ENCODE assay signal across 8 cellular contexts in genomic region chr5:80408976-80409926, GRCh38. TPM values are rescaled to one million over a fixed set of nuclear protein-coding genes. Genes with fewer than 3 reads are reported as not detected.
DNase-seq lines count a peak whose midpoint lies in the region; ATAC-seq, FAIRE-seq and TF ChIP-seq lines count a peak whose summit lies in the region.

No MANE protein-coding gene starts in this region.

- no peak overlapping the region for H2BK5ac ChIP-seq in mesendoderm (ENCODE audit: low read length)

- peak overlapping the region; percentile 93 for H3K4me3 Mint-ChIP-seq in stimulated activated naive CD8-positive, alpha-beta T cell treated with anti-CD3 and anti-CD28 coated beads, Interleukin-15, Interleukin-2, amounts not matched to agents 100 ng/mL and 50 ng/mL, for 24 hours

- peaks cover 22% of the 10 kb centered on the region for H3K4me1 Mint-ChIP-seq in stimulated activated naive CD8-positive, alpha-beta T cell treated with anti-CD3 and anti-CD28 coated beads, Interleukin-15, Interleukin-2, amounts not matched to agents 100 ng/mL and 50 ng/mL, for 24 hours (ENCODE audit: low read depth)

- POLR2A ChIA-PET in GM12878 (lab: Charles Lee) = interaction anchor here (0.5 to 0.6 kb wide), 2 partner anchors 88 to 1222 kb away, joined by 6 to 12 read pairs; no protein-coding TSS in a partner anchor

- CTCF ChIA-PET in GM12878 (lab: Yijun Ruan, JAX) = interaction anchor here (0.6 to 1.2 kb wide), 2 partner anchors 72 to 548 kb away, joined by 3 to 4 read pairs; no protein-coding TSS in a partner anchor

- H3K23ac ChIP-seq in mesendoderm (ENCODE audit: low read length) = no peak overlapping the region

- H3K27ac ChIP-seq in GM12878 (ENCODE audit: control insufficient read depth, insufficient read depth) = no peak overlapping the region; the same call in 1 of the 2 replicates
- H3K27ac ChIP-seq in mesendoderm (ENCODE audit: low read depth, low read length) = no peak overlapping the region

- H3K9ac ChIP-seq in GM12878 (ENCODE audit: control insufficient read depth, insufficient read depth, low read length) = no peak overlapping the region; the same call in none of the 2 replicates
- H3K9ac ChIP-seq in mesendoderm (ENCODE audit: low read length) = peak overlapping the region; percentile 94

- H3K27ac Mint-ChIP-seq in stimulated activated naive CD8-positive, alpha-beta T cell treated with anti-CD3 and anti-CD28 coated beads, Interleukin-15, Interleukin-2, amounts not matched to agents 100 ng/mL and 50 ng/mL, for 24 hours = no peak overlapping the region

- peak overlapping the region; percentile 84; the same call in 1 of the 2 replicates for H2AFZ ChIP-seq in GM12878 (ENCODE audit: control insufficient read depth, low read depth, low read length)

- RAD21 ChIA-PET in GM12878 (lab: Charles Lee; ENCODE audit: unreplicated experiment) = no interaction called here

- H3K36me3 Mint-ChIP-seq in stimulated activated naive CD8-positive, alpha-beta T cell treated with anti-CD3 and anti-CD28 coated beads, Interleukin-15, Interleukin-2, amounts not matched to agents 100 ng/mL and 50 ng/mL, for 24 hours (ENCODE audit: low read depth) = peaks cover 3% of the 10 kb centered on the region

- H3K4ac ChIP-seq in mesendoderm (ENCODE audit: low read depth, low read length) = no peak overlapping the region

- intact Hi-C loops in GM12878 (cut with micrococcal nuclease; ENCODE audit: unreplicated experiment) = no loop called here

- H2BK120ac ChIP-seq in mesendoderm (ENCODE audit: low read depth, low read length) = no peak overlapping the region

- H3K4me3 ChIP-seq in GM12878 (peak overlapping the region; percentile 93), mesendoderm (ENCODE audit: low read length) (no peak overlapping the region)

- H4K20me1 ChIP-seq in GM12878 (ENCODE audit: control insufficient read depth, insufficient read depth) = no peaks in the 10 kb centered on the region

- no peak for DNase-seq in stimulated activated naive CD8-positive, alpha-beta T cell treated with anti-CD3 and anti-CD28 coated beads, Interleukin-15, Interleukin-2, amounts not matched to agents 100 U/mL and 50 U/mL, for 24 hours
- no peak for DNase-seq in GM12878 (ENCODE audit: low read depth, low spot score)
- no peak for DNase-seq in mesendoderm
- no peak for DNase-seq in OCI-M2 (lab: John Stamatoyannopoulos, UW; ENCODE audit: unreplicated experiment)
- DNase-seq in occipital lobe (lab: John Stamatoyannopoulos, UW) = no peak
- DNase-seq in erythroblast (lab: John Stamatoyannopoulos, UW) = no peak

- peak overlapping the region; percentile 83 for H3K4me2 ChIP-seq in GM12878 (ENCODE audit: control insufficient read depth, insufficient read depth)
- H3K4me2 ChIP-seq in mesendoderm (ENCODE audit: low read length) = peak overlapping the region; percentile 59

- no peak for TF ChIP-seq CTCF in GM12878 (IDR thresholded peaks at IDR 0.05 in 2 of 3, conservative IDR thresholded peaks at IDR 0.05 in 1 of 3; ENCODE audit: control insufficient read depth in 2 of 3, extremely low read depth in 1 of 3, insufficient read depth in 1 of 3, low read depth in 3 of 3, low read length in 3 of 3)

- H3K79me2 ChIP-seq in GM12878 (ENCODE audit: control insufficient read depth, insufficient read depth, low read length) (peaks cover 11% of the 10 kb centered on the region), mesendoderm (ENCODE audit: control insufficient read depth, insufficient read depth, low read length) (peaks cover 10% of the 10 kb centered on the region)

- no peak overlapping the region for H4K5ac ChIP-seq in mesendoderm (ENCODE audit: low read length)

- TSS peak; percentile 63 for BruUV-seq in GM12878 (replicated peaks; lab: Mats Ljungman, UMichigan)

- peaks cover 4% of the 10 kb centered on the region for H3K79me1 ChIP-seq in mesendoderm (ENCODE audit: low read length)

- H2BK15ac ChIP-seq in mesendoderm (replicated peaks; ENCODE audit: low read depth) = no peak overlapping the region

- H3K27me3 ChIP-seq in GM12878 (replicated peaks in 1 of 2; ENCODE audit: control insufficient read depth in 2 of 2, insufficient read depth in 2 of 2, low read length in 1 of 2) (no peaks in the 10 kb centered on the region), mesendoderm (ENCODE audit: insufficient read depth, low read length, poor library complexity) (no peaks in the 10 kb centered on the region)

- H3K4me1 ChIP-seq in GM12878 (ENCODE audit: control insufficient read depth, insufficient read depth, low read length) (no peaks in the 10 kb centered on the region), mesendoderm (ENCODE audit: control insufficient read depth, low read depth, low read length) (no peaks in the 10 kb centered on the region)

- no peaks in the 10 kb centered on the region for H3K27me3 Mint-ChIP-seq in stimulated activated naive CD8-positive, alpha-beta T cell treated with anti-CD3 and anti-CD28 coated beads, Interleukin-15, Interleukin-2, amounts not matched to agents 100 ng/mL and 50 ng/mL, for 24 hours

- no peaks in the 10 kb centered on the region for H3K9me3 Mint-ChIP-seq in stimulated activated naive CD8-positive, alpha-beta T cell treated with anti-CD3 and anti-CD28 coated beads, Interleukin-15, Interleukin-2, amounts not matched to agents 100 ng/mL and 50 ng/mL, for 24 hours

- SMC1A ChIA-PET in GM12878 (lab: Charles Lee; ENCODE audit: uncharacterized antibody, unreplicated experiment) = no interaction called here

- no peak overlapping the region for H3K18ac ChIP-seq in mesendoderm (ENCODE audit: low read length)

- no peak overlapping the region for H2AK5ac ChIP-seq in mesendoderm (ENCODE audit: low read length)

- H3K56ac ChIP-seq in mesendoderm (ENCODE audit: low read length) = peak overlapping the region; percentile 77

- no peak overlapping the region for H4K8ac ChIP-seq in mesendoderm (ENCODE audit: low read depth, low read length)

- H3K9me3 ChIP-seq in GM12878 (replicated peaks; ENCODE audit: control insufficient read depth, insufficient read depth, low read length) = no peaks in the 10 kb centered on the region

- no peak for TF ChIP-seq RAD21 in GM12878 (IDR thresholded peaks at IDR 0.05; ENCODE audit: insufficient read depth, low read depth, low read length)

- 92% methylated on average over 10 of the region's 10 CpGs for WGBS in GM12878 (ENCODE audit: insufficient coverage, insufficient replicate concordance, low lambda C conversion rate, missing lambda C conversion rate)
- WGBS in mesendoderm (ENCODE audit: extremely low coverage, insufficient coverage, low lambda C conversion rate) = no CpG with 5 or more reads among the region's 10 CpGs

- TF ChIP-seq EP300 in GM12878 (IDR thresholded peaks at IDR 0.05; ENCODE audit: borderline replicate concordance in 1 of 2, control insufficient read depth in 1 of 2, low read depth in 2 of 2, low read length in 2 of 2) = no peak

- no peak for ATAC-seq in stimulated activated naive CD8-positive, alpha-beta T cell treated with anti-CD3 and anti-CD28 coated beads, Interleukin-15, Interleukin-2, amounts not matched to agents 100 U/mL and 50 U/mL, for 24 hours
- ATAC-seq in GM12878 = no peak
- ATAC-seq in HG03139 (IDR thresholded peaks at IDR 0.05; ENCODE audit: unreplicated experiment) = no peak

- in situ Hi-C loops in GM12878 (cut with MboI) = no loop called here

- no peaks in the 10 kb centered on the region for H3K36me3 ChIP-seq in GM12878 (ENCODE audit: control insufficient read depth in 2 of 2, insufficient read depth in 2 of 2, low read length in 1 of 2)
- H3K36me3 ChIP-seq in mesendoderm (ENCODE audit: control insufficient read depth, insufficient read depth, low read length) = no peaks in the 10 kb centered on the region

- FAIRE-seq in GM12878 (lab: Jason Lieb, UNC) = peak; percentile 64

- TF ChIP-seq POLR2A in GM12878 (IDR thresholded peaks at IDR 0.05; ENCODE audit: low read depth, low read length) = no peak
- no peak for TF ChIP-seq POLR2A in erythroblast (IDR thresholded peaks at IDR 0.05; ENCODE audit: low read length)

TF ChIP-seq in GM12878, 131 proteins besides CTCF, POLR2A, EP300 and RAD21:
- no peak for TF ChIP-seq HDAC6 (IDR thresholded peaks at IDR 0.05; ENCODE audit: unreplicated experiment)
- no peak for TF ChIP-seq SP1 (IDR thresholded peaks at IDR 0.05; ENCODE audit: low read depth, low read length)
- no peak for TF ChIP-seq TARDBP (IDR thresholded peaks at IDR 0.05; ENCODE audit: borderline replicate concordance)

RNA-seq across cellular contexts. Expression of gene ZFYVE16, which starts 1.4 kb away (rescaled TPM):
- 64.2 and 70.1 TPM in 2 replicates for total RNA-seq in GM12878 (2013; cell fraction: nucleolus; rRNA removed)
- 9.1 and 11.2 TPM in 2 replicates for total RNA-seq in GM12878 (2014; rRNA removed)
- total RNA-seq in GM12878 (2014; rRNA removed; fragmentation: Illumina TruSeq; extraction: Trizol) = 10.9 and 11.6 TPM in 2 replicates
- total RNA-seq in GM12878 (2021) = 9.2 and 12.4 TPM in 2 replicates
- polyA plus RNA-seq in GM12878 (2011; ENCODE audit: low read depth) = 1.8 TPM
- polyA plus RNA-seq in GM12878 (2011; rRNA removed) = 8.6 and 17.4 TPM in 2 replicates
- 2.2 and 2.3 TPM in 2 replicates for polyA plus RNA-seq in GM12878 (2011; cell fraction: cytosol; rRNA removed)
- 10.6 and 11.2 TPM in 2 replicates for polyA plus RNA-seq in GM12878 (2011; cell fraction: nucleus; rRNA removed)
- polyA plus RNA-seq in GM12878 (2012) = 4.5 and 5.0 TPM in 2 replicates
- polyA plus RNA-seq in GM12878 (2014; fragmentation: Illumina TruSeq; extraction: Trizol) = 8.2 and 11.3 TPM in 2 replicates
- 1 to 10 TPM; 2.9 to 3.3 TPM for polyA plus RNA-seq in GM12878 (2014; fragmentation: Nextera tagmentation; extraction: Ambion mirVana)
- 3.3 and 4.9 TPM in 2 replicates for polyA plus RNA-seq in GM12878 (2014; rRNA removed)
- 1 to 10 TPM; 5.7 to 7.5 TPM for polyA plus RNA-seq in GM12878 (2016; fragmentation: Nextera tagmentation; extraction: Ambion mirVana)
- 9.0 and 21.1 TPM in 2 replicates for polyA minus RNA-seq in GM12878 (2011; rRNA and poly(A)+ RNA removed)
- 2.1 and 3.8 TPM in 2 replicates for polyA minus RNA-seq in GM12878 (2011; cell fraction: cytosol; rRNA and poly(A)+ RNA removed)
- 13.9 and 24.5 TPM in 2 replicates for polyA minus RNA-seq in GM12878 (2011; cell fraction: nucleus; rRNA and poly(A)+ RNA removed)
- polyA plus RNA-seq in mesendoderm (2013, experiment 1 of 2) = 8.9 TPM
- 6.3 TPM for polyA plus RNA-seq in mesendoderm (2013, experiment 2 of 2)
- 57.1 TPM for total RNA-seq in occipital lobe
